In genomic region chr2:241797441-241798080, GRCh38 we compare ENCODE assay signal across 17 cellular contexts. TPM values are rescaled to one million over a fixed set of nuclear protein-coding genes. Genes with fewer than 3 reads are reported as not detected.
DNase-seq lines count a peak whose midpoint lies in the region; ATAC-seq and TF ChIP-seq lines count a peak whose summit lies in the region.
"Had no signal": no experiment of that assay in that cellular context is flagged by ENCODE, and none has a peak within 500 bp of the region (broad histone marks: within the 10 kb centered on the region; RNA-seq: fewer than 3 reads in every experiment).

No MANE protein-coding gene starts in this region.

- no peaks in the 10 kb centered on the region for H3K9me2 ChIP-seq in OCI-LY7 (ENCODE audit: insufficient read depth, low read length)

- ATAC-seq in stimulated activated memory B cell treated with anti-CD40 and anti-IgM and Interleukin-4, amounts not matched to agents 10 μg/mL and 1 μg/mL and 100 μg/mL, for 72 hours, result no peak
- ATAC-seq: activated naive CD8-positive, alpha-beta T cell treated with anti-CD3 and anti-CD28 coated beads, Interleukin-2, amount 50 U/mL, for 24 hours; gastrocnemius medialis; GM23338 had no signal

- TF ChIP-seq CTCF in CD14-positive monocyte (IDR thresholded peaks at IDR 0.05) (no peak), GM13977 (IDR thresholded peaks at IDR 0.05; ENCODE audit: extremely low read depth, insufficient read depth, missing control alignments) (no peak), nephron progenitor cell (IDR thresholded peaks at IDR 0.05) (no peak), OCI-LY7 (conservative IDR thresholded peaks at IDR 0.05; ENCODE audit: low read length) (no peak)

- no peaks in the 10 kb centered on the region for H3K79me2 ChIP-seq in OCI-LY7 (ENCODE audit: insufficient read depth, low read depth, low read length)

- no peak overlapping the region for H3K27ac ChIP-seq in OCI-LY7 (ENCODE audit: low read depth, low read length, poor library complexity, severe bottlenecking)
- H3K27ac ChIP-seq: gastrocnemius medialis, suprapubic skin had no signal

- CTCF ChIA-PET in OCI-LY7 (lab: Charles Lee; ENCODE audit: unreplicated experiment), result no interaction called here

- H3K4me2 ChIP-seq in OCI-LY7 (ENCODE audit: low read length), result no peak overlapping the region
- H3K4me2 ChIP-seq: GM23338 had no signal

- intact Hi-C loops in CD14-positive monocyte (cut with micrococcal nuclease) (no loop called here), OCI-LY7 (cut with micrococcal nuclease; ENCODE audit: unreplicated experiment) (no loop called here)

- H3K4me1 Mint-ChIP-seq in CD14-positive monocyte (no peaks in the 10 kb centered on the region), nephron progenitor cell (peaks cover 63% of the 10 kb centered on the region)
- H3K4me1 Mint-ChIP-seq in stimulated activated memory B cell treated with anti-CD40 and anti-IgM and Interleukin-4, amounts not matched to agents 10 μg/mL and 1 μg/mL and 100 μg/mL, for 72 hours, result peaks cover 7% of the 10 kb centered on the region
- H3K4me1 Mint-ChIP-seq: activated naive CD8-positive, alpha-beta T cell treated with anti-CD3 and anti-CD28 coated beads, Interleukin-2, amount 50 U/mL, for 24 hours had no signal

- DNase-seq in CD14-positive monocyte (ENCODE audit: low spot score) (peak; percentile 46), GM13977 (ENCODE audit: low spot score) (peak; percentile 17), cerebellum (ENCODE audit: low spot score) (peak; percentile 48), nephron progenitor cell (peak; percentile 6), HUDEP-2 (lab: John Stamatoyannopoulos, UW; ENCODE audit: unreplicated experiment in 76 of 76) (no peak), ureter (ENCODE audit: low spot score) (no peak), OCI-LY7 (ENCODE audit: low spot score) (no peak)
- DNase-seq: activated naive CD8-positive, alpha-beta T cell treated with anti-CD3 and anti-CD28 coated beads, Interleukin-2, amount 50 U/mL, for 24 hours; MV-4-11; NCI-H2171 treated with DMSO at 0.1 percent for 48 hours; occipital lobe had no signal

- H3K4me3 ChIP-seq in OCI-LY7 (ENCODE audit: low read depth, low read length, poor library complexity, severe bottlenecking), result no peak overlapping the region
- H3K4me3 ChIP-seq: gastrocnemius medialis, GM23338, suprapubic skin had no signal

- H3K36me3 Mint-ChIP-seq in CD14-positive monocyte (no peaks in the 10 kb centered on the region), nephron progenitor cell (ENCODE audit: low read depth) (peaks cover 4% of the 10 kb centered on the region)
- H3K36me3 Mint-ChIP-seq in stimulated activated memory B cell treated with anti-CD40 and anti-IgM and Interleukin-4, amounts not matched to agents 10 μg/mL and 1 μg/mL and 100 μg/mL, for 72 hours, result no peaks in the 10 kb centered on the region

- POLR2A ChIA-PET in OCI-LY7 (lab: Charles Lee), result no interaction called here

- H3K36me3 ChIP-seq in OCI-LY7 (ENCODE audit: insufficient read depth, low read length), result no peaks in the 10 kb centered on the region
- H3K36me3 ChIP-seq: gastrocnemius medialis, suprapubic skin had no signal

- no peak overlapping the region for H2AFZ ChIP-seq in OCI-LY7 (ENCODE audit: low read length)
- H2AFZ ChIP-seq: GM23338 had no signal

- H4K20me1 ChIP-seq in OCI-LY7 (ENCODE audit: insufficient read depth, low read length), result no peaks in the 10 kb centered on the region

- no TSS peak for BruUV-seq in OCI-LY7 (replicated peaks; lab: Mats Ljungman, UMichigan)

- in situ Hi-C loops in GM13977 (cut with MboI; ENCODE audit: low pct_unique_long_range_greater_than_20kb, low sequenced_read_pairs, unreplicated experiment), result no loop called here

- H3K27ac Mint-ChIP-seq in CD14-positive monocyte (no peak overlapping the region), nephron progenitor cell (peak overlapping the region; percentile 88)
- no peak overlapping the region for H3K27ac Mint-ChIP-seq in stimulated activated memory B cell treated with anti-CD40 and anti-IgM and Interleukin-4, amounts not matched to agents 10 μg/mL and 1 μg/mL and 100 μg/mL, for 72 hours
- H3K27ac Mint-ChIP-seq: activated naive CD8-positive, alpha-beta T cell treated with anti-CD3 and anti-CD28 coated beads, Interleukin-2, amount 50 U/mL, for 24 hours; GM23338 had no signal

- H3K9me3 Mint-ChIP-seq in CD14-positive monocyte, result peaks cover 0 to 1% (median 0%) of the 10 kb centered on the region in 7 donors
- peaks cover 12% of the 10 kb centered on the region for H3K9me3 Mint-ChIP-seq in nephron progenitor cell
- peaks cover 2% of the 10 kb centered on the region for H3K9me3 Mint-ChIP-seq in stimulated activated memory B cell treated with anti-CD40 and anti-IgM and Interleukin-4, amounts not matched to agents 10 μg/mL and 1 μg/mL and 100 μg/mL, for 72 hours
- H3K9me3 Mint-ChIP-seq: activated naive CD8-positive, alpha-beta T cell treated with anti-CD3 and anti-CD28 coated beads, Interleukin-2, amount 50 U/mL, for 24 hours; GM23338 had no signal

- H3K9me3 ChIP-seq in OCI-LY7 (ENCODE audit: low read length), result no peaks in the 10 kb centered on the region
- H3K9me3 ChIP-seq: gastrocnemius medialis, suprapubic skin had no signal

- no peak overlapping the region for H3K4me3 Mint-ChIP-seq in CD14-positive monocyte
- H3K4me3 Mint-ChIP-seq in nephron progenitor cell, result no peak overlapping the region
- H3K4me3 Mint-ChIP-seq in stimulated activated memory B cell treated with anti-CD40 and anti-IgM and Interleukin-4, amounts not matched to agents 10 μg/mL and 1 μg/mL and 100 μg/mL, for 72 hours, result no peak overlapping the region
- H3K4me3 Mint-ChIP-seq: activated naive CD8-positive, alpha-beta T cell treated with anti-CD3 and anti-CD28 coated beads, Interleukin-2, amount 50 U/mL, for 24 hours; GM23338 had no signal

- peaks cover 3 to 7% (median 3%) of the 10 kb centered on the region in 3 donors for H3K27me3 Mint-ChIP-seq in CD14-positive monocyte (ENCODE audit: low read depth in 3 of 3)
- peaks cover 4% of the 10 kb centered on the region for H3K27me3 Mint-ChIP-seq in nephron progenitor cell (ENCODE audit: low read depth, poor library complexity)
- H3K27me3 Mint-ChIP-seq in stimulated activated memory B cell treated with anti-CD40 and anti-IgM and Interleukin-4, amounts not matched to agents 10 μg/mL and 1 μg/mL and 100 μg/mL, for 72 hours, result no peaks in the 10 kb centered on the region
- H3K27me3 Mint-ChIP-seq: activated naive CD8-positive, alpha-beta T cell treated with anti-CD3 and anti-CD28 coated beads, Interleukin-2, amount 50 U/mL, for 24 hours had no signal

- H3K4me1 ChIP-seq in OCI-LY7 (ENCODE audit: insufficient read depth, low read length, poor library complexity, severe bottlenecking), result no peaks in the 10 kb centered on the region
- H3K4me1 ChIP-seq: gastrocnemius medialis, suprapubic skin had no signal

RNA-seq across cellular contexts. Expression of gene NEU4, which starts 11.4 kb away (rescaled TPM):
- under 1 TPM; 0.26 to 0.99 TPM for polyA plus RNA-seq in CD14-positive monocyte
- total RNA-seq in cerebellum (0.82 TPM), ureter (0.49 TPM), OCI-LY7 (2022) (0.50 and 0.84 TPM in 2 replicates)
- total RNA-seq in OCI-LY7 (2014; rRNA removed; shearing (Covaris generic)), result not detected in 2 replicates
- total RNA-seq: Daoy had no signal

RNA-seq across cellular contexts. Expression of gene GAL3ST2, which starts 20.9 kb away (rescaled TPM):
- not detected for polyA plus RNA-seq in CD14-positive monocyte
- total RNA-seq in cerebellum, result 0.45 TPM
- 0.47 TPM for total RNA-seq in ureter
- not detected in 2 replicates for total RNA-seq in OCI-LY7 (2014; rRNA removed; shearing (Covaris generic))
- total RNA-seq in OCI-LY7 (2022), result 1.1 TPM in 2 replicates
- total RNA-seq: Daoy, mesenteric fat pad, suprapubic skin had no signal

Comparison
In these comparisons a context has a peak if more than half of its experiments do, and no peak if none do; other contexts are left out.
1. DNase-seq: peak in CD14-positive monocyte (single experiment), GM13977 (single experiment), cerebellum (single experiment) and nephron progenitor cell (single experiment); none in HUDEP-2 (0 of 76), ureter (single experiment) and OCI-LY7 (single experiment).